ENCODE assay signal across 17 cellular contexts in the genomic region with DNA sequence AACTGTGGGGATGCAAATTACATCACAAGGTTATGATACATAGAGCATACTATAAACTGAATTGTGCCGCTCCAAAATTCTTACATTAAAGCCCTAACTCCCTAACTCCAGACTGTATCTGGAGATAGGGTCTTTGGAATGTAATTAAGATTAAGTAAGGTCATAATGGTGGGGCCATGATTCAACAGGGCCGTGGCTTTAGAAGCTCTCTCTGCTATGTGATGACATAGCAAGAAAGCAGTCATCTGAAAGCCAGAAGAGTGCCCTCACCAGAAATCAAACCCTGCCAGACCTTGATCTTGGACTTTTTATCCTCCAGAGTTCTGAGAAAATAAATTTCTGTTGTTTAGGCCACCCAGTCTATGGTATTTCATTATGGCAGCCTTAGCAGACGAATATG.
"Had no signal": no experiment of that assay in that cellular context is flagged by ENCODE, and none has a peak within 500 bp of the region (broad histone marks: within the 10 kb centered on the region; RNA-seq: fewer than 3 reads in every experiment).

No MANE protein-coding gene starts in this region.

- DNase-seq: activated B cell treated with CpG ODN at 0.5 μM for 24 hours; activated CD4-positive, alpha-beta memory T cell treated with anti-CD3 and anti-CD28 coated beads, Interleukin-2, amount 10 ng/mL, durations not matched to agents 7 days and 5 days; activated CD4-positive, alpha-beta T cell treated with anti-CD3 and anti-CD28 coated beads for 4 hours; activated effector memory CD4-positive, alpha-beta T cell treated with Interleukin-2 at 50 U/mL for 16 hours; activated naive CD4-positive, alpha-beta T cell treated with anti-CD3 and anti-CD28 coated beads, Interleukin-2, amount 10 ng/mL, durations not matched to agents 7 days and 5 days; activated T-cell treated with anti-CD3 and anti-CD28 coated beads, Interleukin-2, amount 50 U/mL, for 1 hour; cerebellar nuclear complex; cortex of kidney; lower lobe of right lung; midbrain; stimulated activated CD4-positive, alpha-beta T cell treated with anti-CD3 and anti-CD28 coated beads, Interleukin-15, amount 100 ng/mL, for 24 hours; stimulated activated CD4-positive, alpha-beta T cell treated with anti-CD3 and anti-CD28 coated beads, Interleukin-2, amount 100 ng/mL, for 48 hours; stomach; trophoblast cell had no signal

- H3K27ac ChIP-seq: ascending aorta, hepatocyte, lower lobe of right lung, stomach, vagina had no signal

- H3K27me3 ChIP-seq: ascending aorta, hepatocyte, stomach, vagina had no signal

- H3K27ac Mint-ChIP-seq: activated B cell treated with CpG ODN at 0.5 μM for 24 hours; activated CD4-positive, alpha-beta memory T cell treated with anti-CD3 and anti-CD28 coated beads, Interleukin-2, amount 10 ng/mL, durations not matched to agents 7 days and 5 days; activated naive CD4-positive, alpha-beta T cell treated with anti-CD3 and anti-CD28 coated beads, Interleukin-2, amount 10 ng/mL, durations not matched to agents 7 days and 5 days had no signal

- H3K4me3 Mint-ChIP-seq: activated B cell treated with CpG ODN at 0.5 μM for 24 hours; activated CD4-positive, alpha-beta memory T cell treated with anti-CD3 and anti-CD28 coated beads, Interleukin-2, amount 10 ng/mL, durations not matched to agents 7 days and 5 days; activated naive CD4-positive, alpha-beta T cell treated with anti-CD3 and anti-CD28 coated beads, Interleukin-2, amount 10 ng/mL, durations not matched to agents 7 days and 5 days had no signal

- H3K4me1 ChIP-seq: vagina had no signal

- ATAC-seq: lower lobe of right lung had no signal

- H3K9me3 ChIP-seq: ascending aorta, lower lobe of right lung, stomach, vagina had no signal

- H3K27me3 Mint-ChIP-seq: activated B cell treated with CpG ODN at 0.5 μM for 24 hours; activated CD4-positive, alpha-beta memory T cell treated with anti-CD3 and anti-CD28 coated beads, Interleukin-2, amount 10 ng/mL, durations not matched to agents 7 days and 5 days; activated naive CD4-positive, alpha-beta T cell treated with anti-CD3 and anti-CD28 coated beads, Interleukin-2, amount 10 ng/mL, durations not matched to agents 7 days and 5 days had no signal

- H3K36me3 Mint-ChIP-seq: activated naive CD4-positive, alpha-beta T cell treated with anti-CD3 and anti-CD28 coated beads, Interleukin-2, amount 10 ng/mL, durations not matched to agents 7 days and 5 days had no signal

- H3K9me3 Mint-ChIP-seq: activated B cell treated with CpG ODN at 0.5 μM for 24 hours; activated CD4-positive, alpha-beta memory T cell treated with anti-CD3 and anti-CD28 coated beads, Interleukin-2, amount 10 ng/mL, durations not matched to agents 7 days and 5 days; activated naive CD4-positive, alpha-beta T cell treated with anti-CD3 and anti-CD28 coated beads, Interleukin-2, amount 10 ng/mL, durations not matched to agents 7 days and 5 days had no signal

- H3K4me1 Mint-ChIP-seq: activated naive CD4-positive, alpha-beta T cell treated with anti-CD3 and anti-CD28 coated beads, Interleukin-2, amount 10 ng/mL, durations not matched to agents 7 days and 5 days had no signal

- H3K4me3 ChIP-seq: ascending aorta, hepatocyte, lower lobe of right lung, stomach, vagina had no signal

- H3K36me3 ChIP-seq: ascending aorta, lower lobe of right lung, stomach, vagina had no signal
